In the genomic region with DNA sequence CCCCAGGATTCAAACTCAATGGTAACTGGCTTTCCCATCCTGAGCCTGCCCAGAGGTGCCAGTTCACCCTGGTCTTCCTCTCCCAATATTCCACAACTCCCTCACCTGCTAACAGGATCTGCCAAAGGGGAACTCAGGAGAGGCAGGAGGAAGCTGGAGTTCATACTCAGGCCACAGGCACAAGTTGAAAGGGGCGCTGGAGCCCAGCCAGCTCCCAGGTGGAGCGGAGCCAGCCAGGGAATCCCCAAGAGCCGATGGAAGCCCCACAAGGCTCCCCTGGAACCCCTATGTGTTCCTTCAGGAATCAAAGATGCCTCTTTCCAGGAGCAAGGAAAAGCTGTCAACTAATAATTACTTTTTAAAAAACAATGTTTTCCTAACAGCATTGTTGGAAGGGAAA, we compare ENCODE assay signal across 20 cellular contexts.
DNase-seq lines count a peak whose midpoint lies in the region; ATAC-seq, FAIRE-seq and TF ChIP-seq lines count a peak whose summit lies in the region.
"Had no signal": no experiment of that assay in that cellular context is flagged by ENCODE, and none has a peak within 500 bp of the region (broad histone marks: within the 10 kb centered on the region; RNA-seq: fewer than 3 reads in every experiment).

No MANE protein-coding gene starts in this region.

- no peaks in the 10 kb centered on the region for H4K20me1 ChIP-seq in HepG2 (ENCODE audit: insufficient read depth, low read length)

- no peak overlapping the region for H3K4me3 ChIP-seq in left ventricle myocardium inferior
- no peak overlapping the region for H3K4me3 ChIP-seq in right atrium auricular region
- H3K4me3 ChIP-seq in HepG2 (replicated peaks in 1 of 3; ENCODE audit: insufficient read depth in 1 of 3, low read depth in 2 of 3, low read length in 3 of 3): no peak overlapping the region
- no peak overlapping the region for H3K4me3 ChIP-seq in vagina
- no peak overlapping the region for H3K4me3 ChIP-seq in adrenal gland
- H3K4me3 ChIP-seq: PC-9 had no signal

- H3K27ac ChIP-seq in left ventricle myocardium inferior (replicated peaks) (no peak overlapping the region), right atrium auricular region (no peak overlapping the region), HepG2 (ENCODE audit: extremely low read length, insufficient read depth, low read length) (peak overlapping the region; percentile 94), vagina (peak overlapping the region; percentile 5), adrenal gland (no peak overlapping the region)
- H3K27ac ChIP-seq: PC-9 had no signal

- H2AFZ ChIP-seq in HepG2 (ENCODE audit: low read length): no peak overlapping the region
- H2AFZ ChIP-seq: PC-9 had no signal

- DNase-seq in left ventricle myocardium inferior (peak; percentile 11), right atrium auricular region (ENCODE audit: low spot score) (no peak), HepG2 (ENCODE audit: low spot score) (no peak), vagina (ENCODE audit: extremely low spot score in 2 of 2) (no peak), adrenal gland (no peak), T-helper 1 cell (no peak), superior temporal gyrus (ENCODE audit: extremely low spot score) (no peak)
- DNase-seq: ACHN; CD8-positive, alpha-beta T cell; DND-41; GDM1; IMR-90; Kasumi-1; NCI-H1436; NCI-H2081 treated with DMSO at 0.1 percent for 48 hours; NCI-H226; Right ventricle myocardium superior had no signal

- H3K36me3 ChIP-seq in left ventricle myocardium inferior (no peaks in the 10 kb centered on the region), right atrium auricular region (no peaks in the 10 kb centered on the region), HepG2 (replicated peaks in 1 of 2; ENCODE audit: control insufficient read depth in 1 of 2, insufficient read depth in 2 of 2, low read length in 2 of 2) (peaks cover 17 to 42% of the 10 kb centered on the region in 2 experiments; a peak in 4 of 5 replicates), vagina (no peaks in the 10 kb centered on the region), adrenal gland (replicated peaks in 1 of 2) (no peaks in the 10 kb centered on the region)

- ATAC-seq in activated T-helper 17 cell treated with anti-CD3 and anti-CD28 coated beads, Interleukin-2, amount 50 U/mL, for 72 hours (replicated peaks): no peak
- no peak for ATAC-seq in HepG2
- ATAC-seq: CD8-positive, alpha-beta T cell had no signal

- H3K27ac Mint-ChIP-seq in activated T-helper 17 cell treated with anti-CD3 and anti-CD28 coated beads, Interleukin-2, amount 50 U/mL, for 72 hours: peak overlapping the region; percentile 38
- H3K27ac Mint-ChIP-seq: B cell; CD8-positive, alpha-beta T cell had no signal

- POLR2A ChIA-PET in HepG2 (lab: Yijun Ruan, JAX): interaction anchor here (5.5 kb wide), 1 partner anchor 62 kb away, joined by 107 read pairs; the partner anchor contains the start of gene SH3PXD2A

- H3K4me3 Mint-ChIP-seq in activated T-helper 17 cell treated with anti-CD3 and anti-CD28 coated beads, Interleukin-2, amount 50 U/mL, for 72 hours: no peak overlapping the region
- H3K4me3 Mint-ChIP-seq: B cell; CD8-positive, alpha-beta T cell had no signal

- BruUV-seq in HepG2 (replicated peaks; lab: Mats Ljungman, UMichigan): no TSS peak

- TF ChIP-seq EP300 in HepG2 (IDR thresholded peaks at IDR 0.05; ENCODE audit: low read depth in 2 of 2, low read length in 2 of 2): no peak
- no peak for TF ChIP-seq EP300 in HepG2 (CRISPR knock-in tag; IDR thresholded peaks at IDR 0.05; ENCODE audit: borderline replicate concordance)

- H3K79me2 ChIP-seq in HepG2 (ENCODE audit: insufficient read depth, low read length): peaks cover 26% of the 10 kb centered on the region

- no peak overlapping the region for H3K9ac ChIP-seq in HepG2 (ENCODE audit: insufficient read depth, low read depth, low read length)

- peaks cover 61% of the 10 kb centered on the region for H3K4me1 ChIP-seq in left ventricle myocardium inferior
- peaks cover 0 to 38% of the 10 kb centered on the region in 2 donors for H3K4me1 ChIP-seq in right atrium auricular region
- H3K4me1 ChIP-seq in HepG2 (ENCODE audit: insufficient read depth, low read length): peaks cover 86% of the 10 kb centered on the region
- H3K4me1 ChIP-seq in vagina: peaks cover 28% of the 10 kb centered on the region
- H3K4me1 ChIP-seq in adrenal gland (replicated peaks in 1 of 2): no peaks in the 10 kb centered on the region

- H3K9me3 ChIP-seq in left ventricle myocardium inferior (replicated peaks) (no peaks in the 10 kb centered on the region), right atrium auricular region (no peaks in the 10 kb centered on the region), HepG2 (ENCODE audit: low read length) (no peaks in the 10 kb centered on the region), vagina (no peaks in the 10 kb centered on the region), adrenal gland (replicated peaks in 1 of 3) (no peaks in the 10 kb centered on the region)

- in situ Hi-C loops in HepG2 (cut with HindIII; ENCODE audit: extremely low pct_ligation_motif_present, low pct_unique_long_range_greater_than_20kb): loop anchor here (5.0 kb wide), 2 partner anchors 65 to 75 kb away; partner anchors contain the start of gene SH3PXD2A

- no peak overlapping the region for H3K4me2 ChIP-seq in HepG2 (ENCODE audit: low read depth, low read length)
- H3K4me2 ChIP-seq: PC-9 had no signal

- 100% methylated on average over 3 of the region's 3 CpGs for WGBS in HepG2 (ENCODE audit: low lambda C conversion rate)
- 68 to 80% (median 78%) methylated on average over 3 of the region's 3 CpGs for WGBS in adrenal gland, 4 donors

- CTCF ChIA-PET in HepG2 (lab: Yijun Ruan, JAX; ENCODE audit: low intra/inter-chr PET ratio, low total read pairs): no interaction called here

- no peak for TF ChIP-seq RAD21 in HepG2 (CRISPR knock-in tag; IDR thresholded peaks at IDR 0.05)

- H3K36me3 Mint-ChIP-seq in activated T-helper 17 cell treated with anti-CD3 and anti-CD28 coated beads, Interleukin-2, amount 50 U/mL, for 72 hours (ENCODE audit: low read depth): no peaks in the 10 kb centered on the region
- H3K36me3 Mint-ChIP-seq: CD8-positive, alpha-beta T cell had no signal

- no peaks in the 10 kb centered on the region for H3K9me3 Mint-ChIP-seq in activated T-helper 17 cell treated with anti-CD3 and anti-CD28 coated beads, Interleukin-2, amount 50 U/mL, for 72 hours
- H3K9me3 Mint-ChIP-seq: CD8-positive, alpha-beta T cell had no signal

- H3K4me1 Mint-ChIP-seq in activated T-helper 17 cell treated with anti-CD3 and anti-CD28 coated beads, Interleukin-2, amount 50 U/mL, for 72 hours: no peaks in the 10 kb centered on the region
- H3K4me1 Mint-ChIP-seq: B cell had no signal

- FAIRE-seq in HepG2 (lab: Jason Lieb, UNC): no peak

- TF ChIP-seq POLR2A in HepG2 (IDR thresholded peaks at IDR 0.05; ENCODE audit: insufficient read depth in 1 of 2, low read depth in 2 of 2, low read length in 2 of 2) (no peak), vagina (IDR thresholded peaks at IDR 0.05) (no peak), adrenal gland (IDR thresholded peaks at IDR 0.05) (no peak)

- intact Hi-C loops in left ventricle myocardium inferior (cut with micrococcal nuclease) (no loop called here), HepG2 (cut with micrococcal nuclease; ENCODE audit: unreplicated experiment) (loop anchor here (5.0 kb wide), 1 partner anchor 75 kb away; no protein-coding TSS in a partner anchor), vagina (cut with DNase I) (no loop called here), adrenal gland (cut with DNase I) (no loop called here)

- H3K27me3 ChIP-seq in left ventricle myocardium inferior (ENCODE audit: low read depth) (no peaks in the 10 kb centered on the region), right atrium auricular region (no peaks in the 10 kb centered on the region), HepG2 (ENCODE audit: control insufficient read depth in 1 of 2, insufficient read depth in 2 of 2, low read length in 2 of 2) (no peaks in the 10 kb centered on the region), vagina (no peaks in the 10 kb centered on the region), adrenal gland (no peaks in the 10 kb centered on the region)

- no peaks in the 10 kb centered on the region for H3K27me3 Mint-ChIP-seq in activated T-helper 17 cell treated with anti-CD3 and anti-CD28 coated beads, Interleukin-2, amount 50 U/mL, for 72 hours

- TF ChIP-seq CTCF in left ventricle myocardium inferior (IDR thresholded peaks at IDR 0.05; ENCODE audit: borderline replicate concordance) (no peak), right atrium auricular region (IDR thresholded peaks at IDR 0.05) (no peak), HepG2 (CRISPR knock-in tag; IDR thresholded peaks at IDR 0.05) (no peak), vagina (IDR thresholded peaks at IDR 0.05) (no peak), adrenal gland (IDR thresholded peaks at IDR 0.05) (no peak)

TF ChIP-seq in HepG2, 621 proteins besides CTCF, POLR2A, EP300 and RAD21 (continues in another document):
- TF ChIP-seq KDM5A (IDR thresholded peaks at IDR 0.05; ENCODE audit: borderline replicate concordance, low read length) (no peak), DNMT3B (CRISPR knock-in tag; conservative IDR thresholded peaks at IDR 0.05) (no peak), MTERF4 (CRISPR knock-in tag; IDR thresholded peaks at IDR 0.05) (no peak), ZNF496 (CRISPR knock-in tag; IDR thresholded peaks at IDR 0.05; ENCODE audit: insufficient replicate concordance) (no peak), HNRNPLL (IDR thresholded peaks at IDR 0.05; ENCODE audit: low read depth, low read length, poor library complexity, severe bottlenecking) (no peak), ZNF18 (CRISPR knock-in tag; IDR thresholded peaks at IDR 0.05; ENCODE audit: insufficient replicate concordance) (no peak)

Comparison
In these comparisons a context has a peak if more than half of its experiments do, and no peak if none do; other contexts are left out.
1. H3K27ac ChIP-seq: peak in HepG2 (single experiment) and vagina (single experiment); none in left ventricle myocardium inferior (single experiment), right atrium auricular region (0 of 2) and adrenal gland (0 of 5).